Comparison of ENCODE assay signal across 15 cellular contexts in the genomic region with DNA sequence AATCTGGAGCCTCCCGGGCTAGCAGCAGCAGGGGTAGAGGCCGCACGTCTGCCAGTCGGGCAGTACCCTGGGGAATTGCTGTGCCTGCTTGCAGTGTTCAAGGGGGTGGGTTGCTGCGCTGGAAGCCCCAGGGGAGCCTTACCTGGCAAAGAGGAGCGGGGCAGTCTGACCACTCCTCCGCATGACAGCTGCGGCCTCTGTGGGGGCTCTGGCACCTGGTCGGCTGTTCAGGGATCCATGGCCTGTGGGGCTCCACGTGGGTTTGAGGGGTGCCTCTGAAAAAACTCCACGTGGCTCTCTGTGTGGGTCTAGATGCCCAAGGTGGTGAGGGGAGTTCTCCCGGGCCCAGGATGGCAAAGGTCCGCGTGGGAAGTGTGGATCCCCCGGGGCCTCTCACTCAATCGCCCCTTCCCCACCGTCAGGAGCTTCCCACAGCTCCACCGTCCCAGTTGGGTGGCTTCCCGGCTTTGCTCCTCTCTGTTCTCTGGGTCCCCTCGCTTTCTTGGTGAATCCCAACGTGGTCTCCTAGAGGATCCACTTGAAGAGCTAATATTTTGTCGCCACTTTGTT.
A peak's percentile ranks its signal among the peaks of the same experiment; 100 is the strongest.
DNase-seq lines count a peak whose midpoint lies in the region; ATAC-seq, FAIRE-seq and TF ChIP-seq lines count a peak whose summit lies in the region.
"Had no signal": no experiment of that assay in that cellular context is flagged by ENCODE, and none has a peak within 500 bp of the region (broad histone marks: within the 10 kb centered on the region; RNA-seq: fewer than 3 reads in every experiment).

No MANE protein-coding gene starts in this region.

- no peak for FAIRE-seq in kidney (lab: Jason Lieb, UNC)
- FAIRE-seq: HTR-8/SVneo had no signal

- ATAC-seq in left ventricle myocardium superior (no peak), heart right ventricle (no peak), sciatic nerve (no peak)

- H3K36me3 ChIP-seq in heart right ventricle: no peaks in the 10 kb centered on the region
- H3K36me3 ChIP-seq in kidney (ENCODE audit: control insufficient read depth in 1 of 2, insufficient read depth in 2 of 2, low read length in 2 of 2): no peaks in the 10 kb centered on the region
- no peaks in the 10 kb centered on the region for H3K36me3 ChIP-seq in breast epithelium
- H3K36me3 ChIP-seq: BLaER1 treated with 17β-estradiol and CSF1 and Interleukin-3, amounts not matched to agents 10 nM and 100 nM had no signal

- H3K27ac ChIP-seq in heart right ventricle (no peak overlapping the region), kidney (ENCODE audit: low read depth in 2 of 2, low read length in 2 of 2) (no peak overlapping the region), breast epithelium (no peak overlapping the region)
- H3K27ac ChIP-seq: BLaER1 treated with 17β-estradiol and CSF1 and Interleukin-3, amounts not matched to agents 10 nM and 100 nM had no signal

- H3K9ac ChIP-seq in kidney (ENCODE audit: low read length in 2 of 2): no peak overlapping the region
- H3K9ac ChIP-seq: BLaER1 treated with 17β-estradiol and CSF1 and Interleukin-3, amounts not matched to agents 10 nM and 100 nM had no signal

- peaks cover 0 to 8% (median 0%) of the 10 kb centered on the region in 11 donors for H3K9me3 ChIP-seq in heart right ventricle
- no peaks in the 10 kb centered on the region for H3K9me3 ChIP-seq in kidney (ENCODE audit: control insufficient read depth in 1 of 2, low read length in 2 of 2)
- H3K9me3 ChIP-seq in breast epithelium: peaks cover 5 to 8% of the 10 kb centered on the region in 2 donors

- H3K4me3 ChIP-seq in heart right ventricle: no peak overlapping the region
- no peak overlapping the region for H3K4me3 ChIP-seq in kidney (ENCODE audit: low read length in 2 of 2)
- no peak overlapping the region for H3K4me3 ChIP-seq in breast epithelium
- H3K4me3 ChIP-seq: BLaER1 treated with 17β-estradiol and CSF1 and Interleukin-3, amounts not matched to agents 10 nM and 100 nM had no signal

- intact Hi-C loops in left ventricle myocardium superior (cut with micrococcal nuclease): no loop called here
- intact Hi-C loops in heart right ventricle (cut with DNase I): no loop called here
- intact Hi-C loops in kidney (cut with DNase I): no loop called here
- intact Hi-C loops in sciatic nerve (cut with DNase I): no loop called here
- intact Hi-C loops in breast epithelium (cut with DNase I; ENCODE audit: low total_unique reads): no loop called here

- TF ChIP-seq POLR2A in breast epithelium (IDR thresholded peaks at IDR 0.05): no peak

- H3K4me1 ChIP-seq in heart right ventricle (no peaks in the 10 kb centered on the region), kidney (ENCODE audit: control insufficient read depth in 1 of 2, insufficient read depth in 1 of 2, low read depth in 1 of 2, low read length in 2 of 2) (no peaks in the 10 kb centered on the region), breast epithelium (no peaks in the 10 kb centered on the region)
- H3K4me1 ChIP-seq: BLaER1 treated with 17β-estradiol and CSF1 and Interleukin-3, amounts not matched to agents 10 nM and 100 nM had no signal

- H3K27me3 ChIP-seq in heart right ventricle (peaks cover 0 to under 1% (median 0%) of the 10 kb centered on the region in 7 donors), breast epithelium (no peaks in the 10 kb centered on the region)
- H3K27me3 ChIP-seq: BLaER1 treated with 17β-estradiol and CSF1 and Interleukin-3, amounts not matched to agents 10 nM and 100 nM had no signal

- DNase-seq in left ventricle myocardium superior (peak; percentile 15), heart right ventricle (no peak), kidney (peak; percentile 57), sciatic nerve (ENCODE audit: low spot score) (peak; percentile 44), glomerular visceral epithelial cell (ENCODE audit: extremely low spot score) (no peak), breast epithelium (ENCODE audit: low spot score in 2 of 2) (no peak), NCI-H524 treated with DMSO at 0.1 percent for 48 hours (lab: John Stamatoyannopoulos, UW) (no peak)
- DNase-seq: 8988T; CD4-positive, CD25-positive, alpha-beta regulatory T cell; DMS53; GF-D8; HCEC 1CT; HFFc6 had no signal

- no peak for TF ChIP-seq CTCF in heart right ventricle (IDR thresholded peaks at IDR 0.05)
- no peak for TF ChIP-seq CTCF in kidney (IDR thresholded peaks at IDR 0.05; ENCODE audit: borderline replicate concordance, extremely low read depth, insufficient read depth)
- TF ChIP-seq CTCF in breast epithelium (IDR thresholded peaks at IDR 0.05): no peak

- WGBS in heart right ventricle, 2 donors: 85 to 88% methylated on average over 22 of the region's 22 CpGs

Comparison
In these comparisons a context has a peak if more than half of its experiments do, and no peak if none do; other contexts are left out.
1. DNase-seq: peak in left ventricle myocardium superior (single experiment), kidney (single experiment) and sciatic nerve (single experiment); none in heart right ventricle (0 of 2), glomerular visceral epithelial cell (single experiment), breast epithelium (0 of 2) and NCI-H524 treated with DMSO at 0.1 percent for 48 hours (single experiment).